ENCODE assay signal across 6 cellular contexts in the genomic region with DNA sequence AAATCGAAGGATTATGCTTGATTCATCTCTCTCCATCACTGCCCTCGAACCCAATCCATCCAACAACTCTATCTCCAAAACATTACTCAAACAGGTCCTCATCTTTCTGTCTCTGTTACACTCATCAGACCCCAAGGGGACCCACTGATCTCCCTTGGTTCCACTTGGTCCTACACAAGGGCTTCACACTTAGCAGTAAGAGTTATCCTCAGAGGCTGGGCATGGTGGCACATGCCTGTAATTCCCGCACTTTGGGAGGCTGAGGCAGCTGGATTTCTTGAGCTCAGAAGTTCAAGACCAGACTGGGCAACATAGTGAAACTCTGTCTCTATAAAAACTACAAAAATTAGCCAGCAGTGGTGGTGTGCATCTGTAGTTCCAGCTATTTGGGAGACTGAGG.
DNase-seq lines count a peak whose midpoint lies in the region; ATAC-seq and TF ChIP-seq lines count a peak whose summit lies in the region.
"Not testable (repeated sequence)": the region's sequence is repeated elsewhere in the genome, so short reads cannot be mapped to it uniquely, and the experiment has no call there.

No MANE protein-coding gene starts in this region.

- H3K27ac ChIP-seq in SK-N-SH (ENCODE audit: low read depth in 2 of 2, low read length in 1 of 2) (peak overlapping the region in 1 of 2 experiments; percentile 82; a peak in 2 of 4 replicates), fibroblast of lung (ENCODE audit: insufficient read depth, low read length) (peak overlapping the region; percentile 25)
- H3K27ac ChIP-seq in trophoblast cell (ENCODE audit: low read depth, low read length): not testable (repeated sequence)

- WGBS in SK-N-SH (ENCODE audit: low lambda C conversion rate): 67% methylated on average over 3 of the region's 3 CpGs
- no CpG with 5 or more reads among the region's 3 CpGs for WGBS in trophoblast cell (ENCODE audit: extremely low coverage, insufficient coverage, insufficient read length)

- not testable (repeated sequence) for H2AFZ ChIP-seq in SK-N-SH (ENCODE audit: low read depth); fibroblast of lung (ENCODE audit: low read length); trophoblast cell (ENCODE audit: insufficient read depth, low read length, poor library complexity)

- TF ChIP-seq EP300 in SK-N-SH (IDR thresholded peaks at IDR 0.05; ENCODE audit: borderline replicate concordance in 1 of 2, low read depth in 1 of 2, low read length in 1 of 2): not testable (repeated sequence)

- H4K91ac ChIP-seq in trophoblast cell (ENCODE audit: low read depth, low read length): not testable (repeated sequence)

- not testable (repeated sequence) for H3K79me1 ChIP-seq in trophoblast cell (ENCODE audit: low read length)

- H3K9ac ChIP-seq in SK-N-SH; fibroblast of lung (ENCODE audit: insufficient read depth, low read length); trophoblast cell (ENCODE audit: low read length): not testable (repeated sequence)

- not testable (repeated sequence) for H3K23ac ChIP-seq in trophoblast cell (ENCODE audit: low read length)

- H3K9me3 Mint-ChIP-seq in HFFc6; activated T-cell treated with anti-CD3 and anti-CD28 coated beads, Interleukin-2, amount 50 U/mL, for 72 hours; activated naive CD8-positive, alpha-beta T cell treated with anti-CD3 and anti-CD28 coated beads for 36 hours: not testable (repeated sequence)

- not testable (repeated sequence) for H2BK120ac ChIP-seq in trophoblast cell (ENCODE audit: insufficient read depth, low read length, poor library complexity)

- peak overlapping the region; percentile 59; the same call in 1 of the 2 replicates for H3K4me2 ChIP-seq in SK-N-SH
- H3K4me2 ChIP-seq in fibroblast of lung (ENCODE audit: extremely low read depth, insufficient read depth, low read length); trophoblast cell (ENCODE audit: low read length): not testable (repeated sequence)

- H3K4me1 Mint-ChIP-seq in HFFc6 (ENCODE audit: low read depth): peaks cover 28% of the 10 kb centered on the region
- peaks cover 45% of the 10 kb centered on the region for H3K4me1 Mint-ChIP-seq in activated T-cell treated with anti-CD3 and anti-CD28 coated beads, Interleukin-2, amount 50 U/mL, for 72 hours (ENCODE audit: low read depth)
- H3K4me1 Mint-ChIP-seq in activated naive CD8-positive, alpha-beta T cell treated with anti-CD3 and anti-CD28 coated beads for 36 hours: peaks cover 20% of the 10 kb centered on the region

- POLR2A ChIA-PET in SK-N-SH (lab: Yijun Ruan, JAX): not testable (repeated sequence)

- H4K12ac ChIP-seq in trophoblast cell (ENCODE audit: low read depth, low read length): not testable (repeated sequence)

- peak overlapping the region; percentile 37 for H2AK5ac ChIP-seq in trophoblast cell (ENCODE audit: low read length)

- not testable (repeated sequence) for H3K9me3 ChIP-seq in SK-N-SH; fibroblast of lung (ENCODE audit: control insufficient read depth, insufficient read depth, low read depth, low read length); trophoblast cell (ENCODE audit: insufficient read depth, low read depth, low read length)

- not testable (repeated sequence) for H3F3A ChIP-seq in SK-N-SH (replicated peaks; ENCODE audit: insufficient read depth)

- not testable (repeated sequence) for H3K36me3 ChIP-seq in SK-N-SH (replicated peaks in 1 of 2; ENCODE audit: control insufficient read depth in 1 of 2, insufficient read depth in 2 of 2, low read length in 1 of 2); fibroblast of lung (ENCODE audit: control insufficient read depth, insufficient read depth, low read length); trophoblast cell (ENCODE audit: control insufficient read depth in 1 of 2, insufficient read depth in 2 of 2, low read length in 2 of 2)

- H3K4me3 ChIP-seq in SK-N-SH (ENCODE audit: low read depth in 2 of 2, low read length in 1 of 2); fibroblast of lung (replicated peaks in 1 of 4; ENCODE audit: control extremely low read depth in 1 of 4, insufficient read depth in 1 of 4, low read depth in 3 of 4, low read length in 4 of 4); trophoblast cell (ENCODE audit: low read depth, low read length): not testable (repeated sequence)

- H3K27me3 ChIP-seq in SK-N-SH (ENCODE audit: insufficient read depth); fibroblast of lung (ENCODE audit: control insufficient read depth, insufficient read depth, low read length); trophoblast cell (ENCODE audit: insufficient read depth, low read length): not testable (repeated sequence)

- DNase-seq in HFFc6; SK-N-SH; activated T-cell treated with anti-CD3 and anti-CD28 coated beads, Interleukin-2, amount 50 U/mL, for 72 hours; activated naive CD8-positive, alpha-beta T cell treated with anti-CD3 and anti-CD28 coated beads for 36 hours; fibroblast of lung (ENCODE audit: low read depth in 2 of 2); trophoblast cell: not testable (repeated sequence)

- not testable (repeated sequence) for H4K20me1 ChIP-seq in SK-N-SH (ENCODE audit: insufficient read depth); fibroblast of lung (ENCODE audit: control insufficient read depth, extremely low read depth, insufficient read depth, low read length)

- not testable (repeated sequence) for H3K27me3 Mint-ChIP-seq in HFFc6 (ENCODE audit: insufficient read depth); activated T-cell treated with anti-CD3 and anti-CD28 coated beads, Interleukin-2, amount 50 U/mL, for 72 hours (ENCODE audit: low read depth); activated naive CD8-positive, alpha-beta T cell treated with anti-CD3 and anti-CD28 coated beads for 36 hours

- H4K8ac ChIP-seq in trophoblast cell (ENCODE audit: low read depth, low read length): not testable (repeated sequence)

- H3K79me2 ChIP-seq in SK-N-SH (ENCODE audit: insufficient read depth); fibroblast of lung (ENCODE audit: control insufficient read depth, insufficient read depth, low read length); trophoblast cell (ENCODE audit: control insufficient read depth, insufficient read depth, low read length, poor library complexity): not testable (repeated sequence)

- H3K4ac ChIP-seq in trophoblast cell (ENCODE audit: low read depth, low read length): not testable (repeated sequence)

- not testable (repeated sequence) for H3K9me2 ChIP-seq in SK-N-SH

- not testable (repeated sequence) for ATAC-seq in activated T-cell treated with anti-CD3 and anti-CD28 coated beads, Interleukin-2, amount 50 U/mL, for 72 hours (replicated peaks in 1 of 2)

- not testable (repeated sequence) for H3K4me3 Mint-ChIP-seq in HFFc6; activated naive CD8-positive, alpha-beta T cell treated with anti-CD3 and anti-CD28 coated beads for 36 hours
- peak overlapping the region; percentile 28 to 29 for H3K4me3 Mint-ChIP-seq in activated T-cell treated with anti-CD3 and anti-CD28 coated beads, Interleukin-2, amount 50 U/mL, for 72 hours

- not testable (repeated sequence) for H2BK5ac ChIP-seq in trophoblast cell (ENCODE audit: low read depth, low read length, poor library complexity)

- not testable (repeated sequence) for H3K4me1 ChIP-seq in SK-N-SH (ENCODE audit: control insufficient read depth in 1 of 2, insufficient read depth in 2 of 2, low read depth in 1 of 2, low read length in 1 of 2); fibroblast of lung (ENCODE audit: control insufficient read depth, extremely low read depth, insufficient read depth, low read length); trophoblast cell (ENCODE audit: control insufficient read depth in 1 of 2, insufficient read depth in 2 of 2, low read length in 2 of 2)

- H3K27ac Mint-ChIP-seq in HFFc6: peak overlapping the region; percentile 56
- H3K27ac Mint-ChIP-seq in activated T-cell treated with anti-CD3 and anti-CD28 coated beads, Interleukin-2, amount 50 U/mL, for 72 hours: not testable (repeated sequence)
- peak overlapping the region; percentile 45 for H3K27ac Mint-ChIP-seq in activated naive CD8-positive, alpha-beta T cell treated with anti-CD3 and anti-CD28 coated beads for 36 hours

- TF ChIP-seq RAD21 in SK-N-SH (IDR thresholded peaks at IDR 0.05; ENCODE audit: low read length): not testable (repeated sequence)

- H3K36me3 Mint-ChIP-seq in HFFc6 (ENCODE audit: low read depth); activated T-cell treated with anti-CD3 and anti-CD28 coated beads, Interleukin-2, amount 50 U/mL, for 72 hours (ENCODE audit: insufficient read depth in 2 of 2); activated naive CD8-positive, alpha-beta T cell treated with anti-CD3 and anti-CD28 coated beads for 36 hours: not testable (repeated sequence)

- not testable (repeated sequence) for H3K14ac ChIP-seq in trophoblast cell (ENCODE audit: low read length)

- not testable (repeated sequence) for H3K18ac ChIP-seq in trophoblast cell (ENCODE audit: low read length)

- peak overlapping the region; percentile 89 for H2BK12ac ChIP-seq in trophoblast cell (ENCODE audit: low read length)

- TF ChIP-seq CTCF in HFFc6 (IDR thresholded peaks at IDR 0.05); SK-N-SH (IDR thresholded peaks at IDR 0.05); fibroblast of lung (conservative IDR thresholded peaks at IDR 0.05 in 1 of 2, IDR thresholded peaks at IDR 0.05 in 1 of 2; ENCODE audit: low read depth in 1 of 2, low read length in 2 of 2): not testable (repeated sequence)

- CTCF ChIA-PET in SK-N-SH (lab: Yijun Ruan, JAX): not testable (repeated sequence)
